In genomic region chr5:102270036-102270435, GRCh38 we compare ENCODE assay signal across 28 cellular contexts. TPM values are rescaled to one million over a fixed set of nuclear protein-coding genes. Genes with fewer than 3 reads are reported as not detected.
"Had no signal": no experiment of that assay in that cellular context is flagged by ENCODE, and none has a peak within 500 bp of the region (broad histone marks: within the 10 kb centered on the region; RNA-seq: fewer than 3 reads in every experiment).

No MANE protein-coding gene starts in this region.

- H3K4me1 ChIP-seq: stomach, suprapubic skin, testis, thyroid gland, tibial artery, tibial nerve, transverse colon, upper lobe of left lung, upper lobe of right lung, uterus, vagina had no signal

- H3K9me3 Mint-ChIP-seq: type B pancreatic cell had no signal

- ATAC-seq: stimulated activated effector memory CD8-positive, alpha-beta T cell treated with anti-CD3 and anti-CD28 coated beads, Interleukin-12 subunit alpha, Interleukin-12 subunit beta, amount 100 ng/mL, for 72 hours; stimulated activated memory B cell treated with anti-CD40 and anti-IgM and Interleukin-4, amounts not matched to agents 10 μg/mL and 1 μg/mL and 100 μg/mL, for 72 hours; stimulated activated naive B cell treated with anti-CD40 and anti-IgM and Interleukin-4, amounts not matched to agents 10 μg/mL and 1 μg/mL and 100 μg/mL, for 72 hours; stimulated activated naive CD8-positive, alpha-beta T cell treated with anti-CD3 and anti-CD28 coated beads, Interleukin-15, amount 100 ng/mL, for 72 hours; stimulated activated naive CD8-positive, alpha-beta T cell treated with anti-CD3 and anti-CD28 coated beads, Interleukin-15, Interleukin-2, amounts not matched to agents 100 U/mL and 50 U/mL, for 24 hours; upper lobe of right lung had no signal

- H3K4me3 ChIP-seq: stomach, suprapubic skin, testis, thoracic aorta, thyroid gland, tibial artery, tibial nerve, transverse colon, upper lobe of left lung, upper lobe of right lung, uterus, vagina had no signal

- H3K36me3 Mint-ChIP-seq: stimulated activated effector memory CD8-positive, alpha-beta T cell treated with anti-CD3 and anti-CD28 coated beads, Interleukin-12 subunit alpha, Interleukin-12 subunit beta, amount 100 ng/mL, for 72 hours; type B pancreatic cell had no signal

- H3K27me3 Mint-ChIP-seq: stimulated activated memory B cell treated with anti-CD40 and anti-IgM and Interleukin-4, amounts not matched to agents 10 μg/mL and 1 μg/mL and 100 μg/mL, for 72 hours; stimulated activated naive B cell treated with anti-CD40 and anti-IgM and Interleukin-4, amounts not matched to agents 10 μg/mL and 1 μg/mL and 100 μg/mL, for 72 hours; stimulated activated naive CD8-positive, alpha-beta T cell treated with anti-CD3 and anti-CD28 coated beads, Interleukin-15, Interleukin-2, amounts not matched to agents 100 ng/mL and 50 ng/mL, for 24 hours; type B pancreatic cell had no signal

- H3K4me1 Mint-ChIP-seq: stimulated activated effector memory CD8-positive, alpha-beta T cell treated with anti-CD3 and anti-CD28 coated beads, Interleukin-12 subunit alpha, Interleukin-12 subunit beta, amount 100 ng/mL, for 72 hours; stimulated activated memory B cell treated with anti-CD40 and anti-IgM and Interleukin-4, amounts not matched to agents 10 μg/mL and 1 μg/mL and 100 μg/mL, for 72 hours; stimulated activated naive B cell treated with anti-CD40 and anti-IgM and Interleukin-4, amounts not matched to agents 10 μg/mL and 1 μg/mL and 100 μg/mL, for 72 hours; stimulated activated naive CD8-positive, alpha-beta T cell treated with anti-CD3 and anti-CD28 coated beads, Interleukin-15, amount 100 ng/mL, for 72 hours had no signal

- H3K9me3 ChIP-seq: suprapubic skin, testis, thyroid gland, tibial artery, upper lobe of right lung, uterus, vagina had no signal

- H3K4me3 Mint-ChIP-seq: stimulated activated effector memory CD8-positive, alpha-beta T cell treated with anti-CD3 and anti-CD28 coated beads, Interleukin-12 subunit alpha, Interleukin-12 subunit beta, amount 100 ng/mL, for 72 hours; stimulated activated memory B cell treated with anti-CD40 and anti-IgM and Interleukin-4, amounts not matched to agents 10 μg/mL and 1 μg/mL and 100 μg/mL, for 72 hours; stimulated activated naive B cell treated with anti-CD40 and anti-IgM and Interleukin-4, amounts not matched to agents 10 μg/mL and 1 μg/mL and 100 μg/mL, for 72 hours; stimulated activated naive CD8-positive, alpha-beta T cell treated with anti-CD3 and anti-CD28 coated beads, Interleukin-15, amount 100 ng/mL, for 72 hours; stimulated activated naive CD8-positive, alpha-beta T cell treated with anti-CD3 and anti-CD28 coated beads, Interleukin-15, Interleukin-2, amounts not matched to agents 100 ng/mL and 50 ng/mL, for 24 hours; type B pancreatic cell had no signal

- DNase-seq: stimulated activated CD4-positive, alpha-beta T cell treated with anti-CD3 and anti-CD28 coated beads, Interleukin-2, amount 100 ng/mL, for 48 hours; stimulated activated CD4-positive, alpha-beta T cell treated with anti-CD3 and anti-CD28 coated beads, Interleukin-4, amount 100 ng/mL, for 1 hour; stimulated activated CD4-positive, alpha-beta T cell treated with anti-CD3 and anti-CD28 coated beads, Interleukin-4, amount 100 ng/mL, for 24 hours; stimulated activated CD4-positive, alpha-beta T cell treated with anti-CD3 and anti-CD28 coated beads, Interleukin-4, amount 100 ng/mL, for 4 hours; stimulated activated CD8-positive, alpha-beta memory T cell treated with anti-CD3 and anti-CD28 coated beads, Interleukin-4, amount 100 ng/mL, for 48 hours; stimulated activated naive B cell treated with anti-CD40 and anti-IgM and Interleukin-4, amounts not matched to agents 10 μg/mL and 1 μg/mL and 100 μg/mL, for 72 hours; stimulated activated naive CD4-positive, alpha-beta T cell; stimulated activated naive CD4-positive, alpha-beta T cell treated with Interleukin-2 at 50 U/mL for 16 hours; stimulated activated naive CD8-positive, alpha-beta T cell treated with anti-CD3 and anti-CD28 coated beads, Interleukin-15, amount 100 ng/mL, for 72 hours; stimulated activated naive CD8-positive, alpha-beta T cell treated with anti-CD3 and anti-CD28 coated beads, Interleukin-15, Interleukin-2, amounts not matched to agents 100 U/mL and 50 U/mL, for 24 hours; stomach; substantia nigra; testis; thyroid gland; tibial artery; transverse colon; trophoblast cell; upper lobe of left lung; upper lobe of right lung; uterus had no signal

- H3K36me3 ChIP-seq: stomach, suprapubic skin, thoracic aorta, thyroid gland, tibial artery, tibial nerve, transverse colon, upper lobe of left lung, upper lobe of right lung, uterus, vagina had no signal

- H3K27ac Mint-ChIP-seq: stimulated activated effector memory CD8-positive, alpha-beta T cell treated with anti-CD3 and anti-CD28 coated beads, Interleukin-12 subunit alpha, Interleukin-12 subunit beta, amount 100 ng/mL, for 72 hours; stimulated activated memory B cell treated with anti-CD40 and anti-IgM and Interleukin-4, amounts not matched to agents 10 μg/mL and 1 μg/mL and 100 μg/mL, for 72 hours; stimulated activated naive B cell treated with anti-CD40 and anti-IgM and Interleukin-4, amounts not matched to agents 10 μg/mL and 1 μg/mL and 100 μg/mL, for 72 hours; stimulated activated naive CD8-positive, alpha-beta T cell treated with anti-CD3 and anti-CD28 coated beads, Interleukin-15, amount 100 ng/mL, for 72 hours; stimulated activated naive CD8-positive, alpha-beta T cell treated with anti-CD3 and anti-CD28 coated beads, Interleukin-15, Interleukin-2, amounts not matched to agents 100 ng/mL and 50 ng/mL, for 24 hours; type B pancreatic cell had no signal

RNA-seq across cellular contexts. Expression of gene SLCO4C1, which starts 26.0 kb away (rescaled TPM):
- total RNA-seq: tibial nerve, vagina had no signal
